ENCODE assay signal across 9 cellular contexts in the genomic region with DNA sequence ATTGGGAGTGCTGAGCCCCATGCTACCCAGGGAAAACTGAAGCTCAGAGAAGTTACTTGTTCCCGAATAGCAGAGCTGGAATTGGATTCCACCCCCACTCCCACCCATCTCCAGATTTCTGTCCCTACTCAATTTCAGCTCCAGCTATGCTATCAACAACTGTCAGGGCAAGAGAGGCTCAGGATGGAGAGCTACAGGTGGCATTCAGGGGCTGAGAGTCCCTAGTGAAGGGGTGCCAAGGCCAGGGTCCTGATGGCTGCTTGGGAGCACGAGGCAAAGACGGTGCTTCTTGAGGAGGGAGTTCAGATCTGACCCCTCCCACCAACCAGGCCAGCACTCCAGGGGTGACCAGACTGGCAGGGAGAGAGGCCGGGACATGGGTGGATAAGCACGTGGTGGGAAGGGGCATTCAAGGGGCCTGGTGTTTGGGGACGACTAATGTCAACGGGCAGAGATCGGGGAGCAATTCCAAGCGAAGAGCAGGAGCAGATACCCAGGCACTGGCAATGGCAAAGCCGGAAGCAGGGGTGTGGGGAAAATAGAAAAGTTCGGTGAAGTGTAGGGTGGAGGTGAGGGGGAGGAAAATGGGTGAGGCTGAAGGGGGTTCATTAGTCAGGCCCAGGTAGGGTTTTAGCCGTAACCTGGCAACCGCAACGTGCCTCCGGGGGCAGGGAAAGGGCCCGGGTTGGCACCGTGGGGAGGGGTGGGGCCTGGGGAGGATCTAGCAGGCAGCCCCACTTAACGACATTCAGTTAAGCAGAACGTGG. TPM values are rescaled to one million over a fixed set of nuclear protein-coding genes. Genes with fewer than 3 reads are reported as not detected.
A peak's percentile ranks its signal among the peaks of the same experiment; 100 is the strongest.
DNase-seq lines count a peak whose midpoint lies in the region; ATAC-seq, FAIRE-seq and TF ChIP-seq lines count a peak whose summit lies in the region.
"Had no signal": no experiment of that assay in that cellular context is flagged by ENCODE, and none has a peak within 500 bp of the region (broad histone marks: within the 10 kb centered on the region; RNA-seq: fewer than 3 reads in every experiment).

No MANE protein-coding gene starts in this region.

- DNase-seq in GM06990 (ENCODE audit: extremely low read depth, insufficient read length) (no peak), Panc1 (ENCODE audit: low read depth, low spot score) (no peak), colonic mucosa (no peak), neural progenitor cell (ENCODE audit: low spot score) (no peak), GDM1 (lab: John Stamatoyannopoulos, UW) (no peak), DMS 273 treated with DMSO at 0.1 percent for 48 hours (lab: John Stamatoyannopoulos, UW) (no peak), NCI-H1092 treated with DMSO at 0.1 percent for 48 hours (lab: John Stamatoyannopoulos, UW) (no peak), GM12891 (ENCODE audit: insufficient read length, low spot score) (no peak)

- H3K36me3 ChIP-seq in GM06990 (ENCODE audit: control insufficient read depth, insufficient read depth, low read length): peaks cover 4% of the 10 kb centered on the region
- H3K36me3 ChIP-seq in Panc1 (ENCODE audit: control insufficient read depth, insufficient read depth, low read length): no peaks in the 10 kb centered on the region
- no peaks in the 10 kb centered on the region for H3K36me3 ChIP-seq in colonic mucosa
- H3K36me3 ChIP-seq in neural progenitor cell: no peaks in the 10 kb centered on the region

- H3K4me3 Mint-ChIP-seq in neural progenitor cell: peak overlapping the region; percentile 81

- BruUV-seq in Panc1 (replicated peaks; lab: Mats Ljungman, UMichigan): no TSS peak

- no peak for TF ChIP-seq CTCF in GM06990 (IDR thresholded peaks at IDR 0.05; ENCODE audit: insufficient read depth, low read length, poor library complexity, severe bottlenecking)
- no peak for TF ChIP-seq CTCF in Panc1 (IDR thresholded peaks at IDR 0.05)
- TF ChIP-seq CTCF in colonic mucosa (IDR thresholded peaks at IDR 0.05): no peak
- no peak for TF ChIP-seq CTCF in neural progenitor cell (IDR thresholded peaks at IDR 0.05)

- H3K9ac ChIP-seq in colonic mucosa (ENCODE audit: low read depth in 2 of 2, low read length in 2 of 2): peak overlapping the region; percentile 50 to 59
- no peak overlapping the region for H3K9ac ChIP-seq in neural progenitor cell
- H3K9ac ChIP-seq: SK-N-SH had no signal

- ATAC-seq in Panc1: no peak

- peaks cover 18% of the 10 kb centered on the region for H3K4me1 ChIP-seq in Panc1 (ENCODE audit: control insufficient read depth, insufficient read depth, low read length)
- peaks cover 7% of the 10 kb centered on the region for H3K4me1 ChIP-seq in colonic mucosa
- peaks cover 19% of the 10 kb centered on the region for H3K4me1 ChIP-seq in neural progenitor cell

- H3F3A ChIP-seq in neural progenitor cell (ENCODE audit: low read depth): peaks cover 27% of the 10 kb centered on the region

- H3K27me3 ChIP-seq in GM06990 (replicated peaks; ENCODE audit: control insufficient read depth, insufficient read depth, low read length) (no peaks in the 10 kb centered on the region), Panc1 (ENCODE audit: control insufficient read depth, insufficient read depth, low read length) (no peaks in the 10 kb centered on the region), colonic mucosa (no peaks in the 10 kb centered on the region), neural progenitor cell (peaks cover 28% of the 10 kb centered on the region)

- peaks cover 58% of the 10 kb centered on the region for H3K4me1 Mint-ChIP-seq in neural progenitor cell

- no peak overlapping the region for H3K27ac ChIP-seq in Panc1 (ENCODE audit: low read length)
- H3K27ac ChIP-seq in colonic mucosa: peak overlapping the region; percentile 72
- H3K27ac ChIP-seq in neural progenitor cell: no peak overlapping the region

- POLR2A ChIA-PET in Panc1 (lab: Charles Lee): no interaction called here

- CTCF ChIA-PET in Panc1 (lab: Charles Lee): no interaction called here

- in situ Hi-C loops in Panc1 (cut with HindIII; ENCODE audit: low pct_unique_long_range_greater_than_20kb, low sequenced_read_pairs): no loop called here

- peak overlapping the region; percentile 53 for H3K4me3 ChIP-seq in GM06990 (replicated peaks; ENCODE audit: low read depth, low read length)
- H3K4me3 ChIP-seq in Panc1 (ENCODE audit: low read depth in 2 of 2, low read length in 2 of 2): peak overlapping the region; percentile 45 to 61; a peak in 3 of 4 replicates
- H3K4me3 ChIP-seq in colonic mucosa: peak overlapping the region; percentile 58
- H3K4me3 ChIP-seq in neural progenitor cell: peak overlapping the region; percentile 46

- no peak for FAIRE-seq in GM12891 (lab: Jason Lieb, UNC)

- peaks cover 21% of the 10 kb centered on the region for H3K27me3 Mint-ChIP-seq in neural progenitor cell (ENCODE audit: insufficient read depth, low read depth)

- no peaks in the 10 kb centered on the region for H3K36me3 Mint-ChIP-seq in neural progenitor cell

- H3K4me2 ChIP-seq in neural progenitor cell: peak overlapping the region; percentile 75

- no peaks in the 10 kb centered on the region for H3K9me3 Mint-ChIP-seq in neural progenitor cell

- H3K27ac Mint-ChIP-seq in neural progenitor cell: no peak overlapping the region

- H2AFZ ChIP-seq in neural progenitor cell (replicated peaks): peak overlapping the region; percentile 48

- TF ChIP-seq POLR2A in GM12891 (IDR thresholded peaks at IDR 0.05; ENCODE audit: low read depth, low read length): no peak

- H3K9me3 ChIP-seq in Panc1 (ENCODE audit: control insufficient read depth, insufficient read depth, low read depth, low read length) (no peaks in the 10 kb centered on the region), colonic mucosa (no peaks in the 10 kb centered on the region), neural progenitor cell (ENCODE audit: low read depth) (no peaks in the 10 kb centered on the region)
- H3K9me3 ChIP-seq: SK-N-SH had no signal

- no peaks in the 10 kb centered on the region for H3K79me2 ChIP-seq in neural progenitor cell (ENCODE audit: low read depth)

- no peaks in the 10 kb centered on the region for H4K20me1 ChIP-seq in neural progenitor cell (ENCODE audit: low read depth)

- intact Hi-C loops in Panc1 (cut with micrococcal nuclease; ENCODE audit: unreplicated experiment): no loop called here
- intact Hi-C loops in colonic mucosa (cut with DNase I): no loop called here

TF ChIP-seq in GM12891, 5 proteins besides CTCF, POLR2A, EP300 and RAD21:
- TF ChIP-seq TAF1 (IDR thresholded peaks at IDR 0.05; ENCODE audit: low read depth, low read length): no peak
- no peak for TF ChIP-seq POU2F2 (IDR thresholded peaks at IDR 0.05; ENCODE audit: low read depth, low read length)
- TF ChIP-seq POLR2AphosphoS5 (IDR thresholded peaks at IDR 0.05; ENCODE audit: low read depth, low read length): no peak
- no peak for TF ChIP-seq SPI1 (IDR thresholded peaks at IDR 0.05; ENCODE audit: low read depth, low read length)
- no peak for TF ChIP-seq PAX5 (IDR thresholded peaks at IDR 0.05; ENCODE audit: insufficient read depth, low read length, severe bottlenecking)

RNA-seq across cellular contexts. Expression of a gene that starts 4.6 kb away (rescaled TPM):
- total RNA-seq in Panc1 (2021; ENCODE audit: unreplicated experiment) (13.5 TPM), colonic mucosa (10 to 100 TPM in 1 of 2 donors, 1 to 10 TPM in 1; 9.1 to 10.1 TPM), neural progenitor cell (ENCODE audit: low replicate concordance) (3.2 and 19.0 TPM in 2 replicates)
- 19.1 TPM for polyA plus RNA-seq in Panc1 (2012; ENCODE audit: insufficient read length)
- 43.2 TPM for polyA plus RNA-seq in GM12891 (2012; ENCODE audit: low read depth, missing spikeins)

RNA-seq across cellular contexts. Expression of a gene that starts 10.8 kb away (rescaled TPM):
- 140 TPM for total RNA-seq in Panc1 (2021; ENCODE audit: unreplicated experiment)
- polyA plus RNA-seq in Panc1 (2012; ENCODE audit: insufficient read length): 275 TPM
- total RNA-seq in colonic mucosa: 100 to 1,000 TPM; 137 to 185 TPM
- total RNA-seq in neural progenitor cell (ENCODE audit: low replicate concordance): 96.5 and 116 TPM in 2 replicates
- polyA plus RNA-seq in GM12891 (2012; ENCODE audit: low read depth, missing spikeins): 139 TPM

RNA-seq across cellular contexts. Expression of a gene that starts 21.9 kb away (rescaled TPM):
- total RNA-seq in Panc1 (2021; ENCODE audit: unreplicated experiment) (not detected), colonic mucosa (not detected), neural progenitor cell (ENCODE audit: low replicate concordance) (not detected in 2 replicates)
- polyA plus RNA-seq in Panc1 (2012; ENCODE audit: insufficient read length): not detected
- polyA plus RNA-seq in GM12891 (2012; ENCODE audit: low read depth, missing spikeins): 0.13 TPM

RNA-seq across cellular contexts. Expression of a gene that starts 38.2 kb away (rescaled TPM):
- not detected for total RNA-seq in Panc1 (2021; ENCODE audit: unreplicated experiment)
- not detected for polyA plus RNA-seq in Panc1 (2012; ENCODE audit: insufficient read length)
- total RNA-seq in colonic mucosa: not detected
- not detected in 2 replicates for total RNA-seq in neural progenitor cell (ENCODE audit: low replicate concordance)
- polyA plus RNA-seq in GM12891 (2012; ENCODE audit: low read depth, missing spikeins): not detected
- polyA plus RNA-seq: SK-N-SH had no signal

RNA-seq across cellular contexts. Expression of a gene that starts 47.1 kb away (rescaled TPM):
- total RNA-seq in Panc1 (2021; ENCODE audit: unreplicated experiment) (13.4 TPM), colonic mucosa (10 to 100 TPM; 14.7 to 34.0 TPM), neural progenitor cell (ENCODE audit: low replicate concordance) (2.0 TPM in 1 of 2 replicates, not detected in the other)
- 51.9 TPM for polyA plus RNA-seq in Panc1 (2012; ENCODE audit: insufficient read length)
- polyA plus RNA-seq in GM12891 (2012; ENCODE audit: low read depth, missing spikeins): 4.7 TPM
